ENCODE assay signal across 1 cellular context in the genomic region with DNA sequence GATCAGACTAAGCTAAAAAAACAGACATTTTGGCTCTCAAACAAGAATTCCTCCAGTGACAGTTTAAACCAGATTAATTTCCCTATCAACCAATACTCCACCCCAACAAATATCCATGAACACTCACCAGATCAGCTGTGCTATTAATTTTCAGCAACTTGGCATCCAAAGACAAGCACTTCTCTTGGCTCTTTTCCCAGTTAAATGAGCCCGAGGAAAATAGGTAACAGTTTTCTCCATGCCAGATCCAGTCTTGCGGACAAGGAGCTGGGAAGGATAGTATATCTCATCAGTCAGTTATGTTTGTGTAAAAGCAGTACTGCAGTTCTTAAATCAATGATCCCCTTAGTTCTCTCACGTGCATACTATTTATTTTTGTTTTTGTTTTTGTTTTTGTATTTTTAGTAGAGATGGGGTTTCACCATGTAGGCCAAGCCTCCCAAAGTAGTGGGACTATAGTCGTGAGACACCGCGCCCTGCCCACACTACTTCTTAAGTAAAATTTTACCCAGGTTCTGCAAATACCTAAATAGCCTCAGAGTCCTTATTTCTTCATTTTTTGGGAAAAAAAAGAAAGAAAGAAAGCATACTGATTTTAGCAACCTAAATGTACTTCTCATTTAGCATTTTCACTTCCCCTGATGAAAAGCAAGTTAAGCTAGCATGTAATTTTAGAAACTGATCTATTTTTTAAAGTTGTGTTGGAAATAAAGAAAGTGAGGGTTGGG.
TF ChIP-seq lines count a peak whose summit lies in the region.

No MANE protein-coding gene starts in this region.

TF ChIP-seq in GM12891, 5 proteins besides CTCF, POLR2A, EP300 and RAD21:
- no peak for TF ChIP-seq POU2F2 (IDR thresholded peaks at IDR 0.05; ENCODE audit: low read depth, low read length)
- TF ChIP-seq TAF1 (IDR thresholded peaks at IDR 0.05; ENCODE audit: low read depth, low read length): no peak
- no peak for TF ChIP-seq PAX5 (IDR thresholded peaks at IDR 0.05; ENCODE audit: insufficient read depth, low read length, severe bottlenecking)
- TF ChIP-seq SPI1 (IDR thresholded peaks at IDR 0.05; ENCODE audit: low read depth, low read length): peak; percentile 23; the same call in 1 of the 2 replicates
